ENCODE assay signal across 1 cellular context in the genomic region with DNA sequence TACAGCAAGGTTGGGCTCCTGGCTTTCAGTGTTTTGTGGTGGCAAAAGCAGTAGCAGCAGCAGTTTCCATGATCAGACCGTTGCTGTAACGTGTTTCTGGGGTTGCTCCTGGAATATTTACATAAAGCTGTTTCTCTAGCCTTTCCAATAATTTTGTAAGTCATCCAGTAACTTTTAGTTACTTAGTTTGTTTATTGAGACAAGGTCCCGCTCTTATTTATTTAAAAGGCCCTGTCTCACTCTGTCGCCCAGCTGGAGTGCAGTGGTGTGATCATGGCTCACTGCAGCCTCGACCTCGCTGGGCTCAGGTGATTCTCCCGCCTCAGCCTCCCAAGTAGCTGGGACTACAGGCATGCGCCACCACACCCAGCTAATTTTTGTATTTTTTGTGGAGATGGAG.
A peak's percentile ranks its signal among the peaks of the same experiment; 100 is the strongest.
TF ChIP-seq lines count a peak whose summit lies in the region.

No MANE protein-coding gene starts in this region.

TF ChIP-seq in HepG2, 621 proteins besides CTCF, POLR2A, EP300 and RAD21 (continued from another document):
- TF ChIP-seq ZNF225 (CRISPR knock-in tag; IDR thresholded peaks at IDR 0.05) (no peak), AGO2 (optimal IDR thresholded peaks at IDR 0.05; ENCODE audit: low read depth, low read length) (no peak), ZNF460 (CRISPR knock-in tag; IDR thresholded peaks at IDR 0.05; ENCODE audit: borderline replicate concordance) (peak; percentile 94), GABPA (IDR thresholded peaks at IDR 0.05; ENCODE audit: low read depth, low read length) (no peak), GABPA (CRISPR knock-in tag; IDR thresholded peaks at IDR 0.05; ENCODE audit: low read depth) (no peak), MED8 (CRISPR knock-in tag; IDR thresholded peaks at IDR 0.05; ENCODE audit: insufficient replicate concordance) (no peak), NFKB2 (CRISPR knock-in tag; IDR thresholded peaks at IDR 0.05; ENCODE audit: borderline replicate concordance) (no peak), NKX3-1 (CRISPR knock-in tag; IDR thresholded peaks at IDR 0.05) (no peak), FOXA3 (CRISPR knock-in tag; IDR thresholded peaks at IDR 0.05) (peak; percentile 24; the same call in 1 of the 2 replicates), HNF4G (IDR thresholded peaks at IDR 0.05; ENCODE audit: borderline replicate concordance, low read depth, low read length) (no peak), HNF4G (CRISPR knock-in tag; IDR thresholded peaks at IDR 0.05; ENCODE audit: borderline replicate concordance, low read depth) (no peak), ZNF891 (CRISPR knock-in tag; IDR thresholded peaks at IDR 0.05) (no peak), THAP11 (CRISPR knock-in tag; IDR thresholded peaks at IDR 0.05) (no peak), FOXP1 (IDR thresholded peaks at IDR 0.05) (no peak), FOXP1 (CRISPR knock-in tag; IDR thresholded peaks at IDR 0.05) (peak; percentile 40; the same call in 1 of the 2 replicates), SCMH1 (CRISPR knock-in tag; IDR thresholded peaks at IDR 0.05; ENCODE audit: borderline replicate concordance) (no peak), FOXA1 (IDR thresholded peaks at IDR 0.05) (no peak), FOXA1 (CRISPR knock-in tag; IDR thresholded peaks at IDR 0.05) (no peak), ZNF577 (CRISPR knock-in tag; IDR thresholded peaks at IDR 0.05; ENCODE audit: borderline replicate concordance, low read depth) (no peak), ZSCAN25 (CRISPR knock-in tag; IDR thresholded peaks at IDR 0.05) (no peak), TBP (CRISPR knock-in tag; IDR thresholded peaks at IDR 0.05) (no peak), ZNF17 (CRISPR knock-in tag; IDR thresholded peaks at IDR 0.05) (no peak), HNF4A (CRISPR knock-in tag; IDR thresholded peaks at IDR 0.05) (no peak), PHF20 (CRISPR knock-in tag; IDR thresholded peaks at IDR 0.05) (no peak), SIX1 (CRISPR knock-in tag; IDR thresholded peaks at IDR 0.05; ENCODE audit: borderline replicate concordance) (no peak), BCL6 (CRISPR knock-in tag; IDR thresholded peaks at IDR 0.05) (peak; percentile 86), ZNF224 (CRISPR knock-in tag; IDR thresholded peaks at IDR 0.05) (0 out of 2 replicates have a peak, but pooled peaks have one; percentile 46), FOXK1 (CRISPR knock-in tag; IDR thresholded peaks at IDR 0.05; ENCODE audit: borderline replicate concordance, low read depth) (peak; percentile 40; the same call in 1 of the 2 replicates), RBM22 (optimal IDR thresholded peaks at IDR 0.05; ENCODE audit: low read length) (no peak), ASH2L (IDR thresholded peaks at IDR 0.05; ENCODE audit: insufficient read length, low read depth, low read length) (no peak), ZNF773 (CRISPR knock-in tag; IDR thresholded peaks at IDR 0.05; ENCODE audit: borderline replicate concordance) (no peak), ZNF296 (CRISPR knock-in tag; conservative IDR thresholded peaks at IDR 0.05) (no peak), ZFY (CRISPR knock-in tag; IDR thresholded peaks at IDR 0.05) (no peak)
- TF ChIP-seq, protein P1, sequence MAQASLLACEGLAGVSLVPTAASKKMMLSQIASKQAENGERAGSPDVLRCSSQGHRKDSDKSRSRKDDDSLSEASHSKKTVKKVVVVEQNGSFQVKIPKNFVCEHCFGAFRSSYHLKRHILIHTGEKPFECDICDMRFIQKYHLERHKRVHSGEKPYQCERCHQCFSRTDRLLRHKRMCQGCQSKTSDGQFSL (CRISPR knock-in tag; IDR thresholded peaks at IDR 0.05), result no peak
- TF ChIP-seq, protein P2, sequence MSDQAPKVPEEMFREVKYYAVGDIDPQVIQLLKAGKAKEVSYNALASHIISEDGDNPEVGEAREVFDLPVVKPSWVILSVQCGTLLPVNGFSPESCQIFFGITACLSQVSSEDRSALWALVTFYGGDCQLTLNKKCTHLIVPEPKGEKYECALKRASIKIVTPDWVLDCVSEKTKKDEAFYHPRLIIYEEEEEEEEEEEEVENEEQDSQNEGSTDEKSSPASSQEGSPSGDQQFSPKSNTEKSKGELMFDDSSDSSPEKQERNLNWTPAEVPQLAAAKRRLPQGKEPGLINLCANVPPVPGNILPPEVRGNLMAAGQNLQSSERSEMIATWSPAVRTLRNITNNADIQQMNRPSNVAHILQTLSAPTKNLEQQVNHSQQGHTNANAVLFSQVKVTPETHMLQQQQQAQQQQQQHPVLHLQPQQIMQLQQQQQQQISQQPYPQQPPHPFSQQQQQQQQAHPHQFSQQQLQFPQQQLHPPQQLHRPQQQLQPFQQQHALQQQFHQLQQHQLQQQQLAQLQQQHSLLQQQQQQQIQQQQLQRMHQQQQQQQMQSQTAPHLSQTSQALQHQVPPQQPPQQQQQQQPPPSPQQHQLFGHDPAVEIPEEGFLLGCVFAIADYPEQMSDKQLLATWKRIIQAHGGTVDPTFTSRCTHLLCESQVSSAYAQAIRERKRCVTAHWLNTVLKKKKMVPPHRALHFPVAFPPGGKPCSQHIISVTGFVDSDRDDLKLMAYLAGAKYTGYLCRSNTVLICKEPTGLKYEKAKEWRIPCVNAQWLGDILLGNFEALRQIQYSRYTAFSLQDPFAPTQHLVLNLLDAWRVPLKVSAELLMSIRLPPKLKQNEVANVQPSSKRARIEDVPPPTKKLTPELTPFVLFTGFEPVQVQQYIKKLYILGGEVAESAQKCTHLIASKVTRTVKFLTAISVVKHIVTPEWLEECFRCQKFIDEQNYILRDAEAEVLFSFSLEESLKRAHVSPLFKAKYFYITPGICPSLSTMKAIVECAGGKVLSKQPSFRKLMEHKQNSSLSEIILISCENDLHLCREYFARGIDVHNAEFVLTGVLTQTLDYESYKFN (CRISPR knock-in tag; conservative IDR thresholded peaks at IDR 0.05), result 0 out of 2 replicates have a peak, but pooled peaks have one; percentile 15
- TF ChIP-seq, protein P3, sequence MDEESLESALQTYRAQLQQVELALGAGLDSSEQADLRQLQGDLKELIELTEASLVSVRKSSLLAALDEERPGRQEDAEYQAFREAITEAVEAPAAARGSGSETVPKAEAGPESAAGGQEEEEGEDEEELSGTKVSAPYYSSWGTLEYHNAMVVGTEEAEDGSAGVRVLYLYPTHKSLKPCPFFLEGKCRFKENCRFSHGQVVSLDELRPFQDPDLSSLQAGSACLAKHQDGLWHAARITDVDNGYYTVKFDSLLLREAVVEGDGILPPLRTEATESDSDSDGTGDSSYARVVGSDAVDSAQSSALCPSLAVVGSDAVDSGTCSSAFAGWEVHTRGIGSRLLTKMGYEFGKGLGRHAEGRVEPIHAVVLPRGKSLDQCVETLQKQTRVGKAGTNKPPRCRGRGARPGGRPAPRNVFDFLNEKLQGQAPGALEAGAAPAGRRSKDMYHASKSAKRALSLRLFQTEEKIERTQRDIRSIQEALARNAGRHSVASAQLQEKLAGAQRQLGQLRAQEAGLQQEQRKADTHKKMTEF (CRISPR knock-in tag; IDR thresholded peaks at IDR 0.05), result no peak; the same call in 1 of the 2 replicates
- TF ChIP-seq, protein P4, sequence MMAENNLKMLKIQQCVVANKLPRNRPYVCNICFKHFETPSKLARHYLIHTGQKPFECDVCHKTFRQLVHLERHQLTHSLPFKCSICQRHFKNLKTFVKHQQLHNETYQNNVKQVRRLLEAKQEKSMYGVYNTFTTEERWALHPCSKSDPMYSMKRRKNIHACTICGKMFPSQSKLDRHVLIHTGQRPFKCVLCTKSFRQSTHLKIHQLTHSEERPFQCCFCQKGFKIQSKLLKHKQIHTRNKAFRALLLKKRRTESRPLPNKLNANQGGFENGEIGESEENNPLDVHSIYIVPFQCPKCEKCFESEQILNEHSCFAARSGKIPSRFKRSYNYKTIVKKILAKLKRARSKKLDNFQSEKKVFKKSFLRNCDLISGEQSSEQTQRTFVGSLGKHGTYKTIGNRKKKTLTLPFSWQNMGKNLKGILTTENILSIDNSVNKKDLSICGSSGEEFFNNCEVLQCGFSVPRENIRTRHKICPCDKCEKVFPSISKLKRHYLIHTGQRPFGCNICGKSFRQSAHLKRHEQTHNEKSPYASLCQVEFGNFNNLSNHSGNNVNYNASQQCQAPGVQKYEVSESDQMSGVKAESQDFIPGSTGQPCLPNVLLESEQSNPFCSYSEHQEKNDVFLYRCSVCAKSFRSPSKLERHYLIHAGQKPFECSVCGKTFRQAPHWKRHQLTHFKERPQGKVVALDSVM (CRISPR knock-in tag; IDR thresholded peaks at IDR 0.05), result peak; percentile 93
- TF ChIP-seq, protein P5, sequence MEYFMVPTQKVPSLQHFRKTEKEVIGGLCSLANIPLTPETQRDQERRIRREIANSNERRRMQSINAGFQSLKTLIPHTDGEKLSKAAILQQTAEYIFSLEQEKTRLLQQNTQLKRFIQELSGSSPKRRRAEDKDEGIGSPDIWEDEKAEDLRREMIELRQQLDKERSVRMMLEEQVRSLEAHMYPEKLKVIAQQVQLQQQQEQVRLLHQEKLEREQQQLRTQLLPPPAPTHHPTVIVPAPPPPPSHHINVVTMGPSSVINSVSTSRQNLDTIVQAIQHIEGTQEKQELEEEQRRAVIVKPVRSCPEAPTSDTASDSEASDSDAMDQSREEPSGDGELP (IDR thresholded peaks at IDR 0.05; ENCODE audit: borderline replicate concordance, low read depth), result peak; percentile 43; the same call in 1 of the 2 replicates
- TF ChIP-seq, protein P6, sequence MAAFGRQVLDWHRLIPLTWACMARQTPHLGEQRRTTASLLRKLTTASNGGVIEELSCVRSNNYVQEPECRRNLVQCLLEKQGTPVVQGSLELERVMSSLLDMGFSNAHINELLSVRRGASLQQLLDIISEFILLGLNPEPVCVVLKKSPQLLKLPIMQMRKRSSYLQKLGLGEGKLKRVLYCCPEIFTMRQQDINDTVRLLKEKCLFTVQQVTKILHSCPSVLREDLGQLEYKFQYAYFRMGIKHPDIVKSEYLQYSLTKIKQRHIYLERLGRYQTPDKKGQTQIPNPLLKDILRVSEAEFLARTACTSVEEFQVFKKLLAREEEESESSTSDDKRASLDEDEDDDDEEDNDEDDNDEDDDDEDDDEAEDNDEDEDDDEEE (CRISPR knock-in tag; IDR thresholded peaks at IDR 0.05), result no peak
